9 cellular contexts compared by ENCODE assay signal in genomic region chr17:49691086-49691676, GRCh38. TPM values are rescaled to one million over a fixed set of nuclear protein-coding genes. Genes with fewer than 3 reads are reported as not detected.
DNase-seq lines count a peak whose midpoint lies in the region; ATAC-seq, FAIRE-seq and TF ChIP-seq lines count a peak whose summit lies in the region.
"Had no signal": no experiment of that assay in that cellular context is flagged by ENCODE, and none has a peak within 500 bp of the region (broad histone marks: within the 10 kb centered on the region; RNA-seq: fewer than 3 reads in every experiment).

No MANE protein-coding gene starts in this region.

- intact Hi-C loops in CD4-positive, alpha-beta T cell (cut with DNase I, micrococcal nuclease): loop anchor here in 1 of 2 experiments (5.0 to 10.0 kb wide), 4 partner anchors 76 to 304 kb away; partner anchors contain the start of genes DLX3, NGFR and PHB1
- intact Hi-C loops in prostate gland (cut with DNase I): loop anchor here (2.0 to 5.0 kb wide), 2 partner anchors 14 to 44 kb away; no protein-coding TSS in a partner anchor

- TF ChIP-seq CTCF in CD4-positive, alpha-beta T cell (IDR thresholded peaks at IDR 0.05): no peak
- no peak for TF ChIP-seq CTCF in brain (conservative IDR thresholded peaks at IDR 0.05)
- no peak for TF ChIP-seq CTCF in right atrium auricular region (IDR thresholded peaks at IDR 0.05)
- TF ChIP-seq CTCF in prostate gland (IDR thresholded peaks at IDR 0.05): no peak

- H3K36me3 ChIP-seq in right atrium auricular region (no peaks in the 10 kb centered on the region), prostate gland (no peaks in the 10 kb centered on the region)

- FAIRE-seq in GM19239 (lab: Jason Lieb, UNC): no peak

- CTCF ChIA-PET in CD4-positive, alpha-beta T cell (lab: Charles Lee): interaction anchor here (1.4 kb wide), 1 partner anchor 121 kb away, joined by 5 read pairs; no protein-coding TSS in a partner anchor

- POLR2A ChIA-PET in CD4-positive, alpha-beta T cell (lab: Charles Lee): interaction anchor here (0.8 to 1.2 kb wide), 3 partner anchors 14 to 306 kb away, joined by 3 to 4 read pairs (median 4); no protein-coding TSS in a partner anchor

- no peaks in the 10 kb centered on the region for H3K9me3 Mint-ChIP-seq in CD4-positive, alpha-beta T cell
- no peaks in the 10 kb centered on the region for H3K9me3 Mint-ChIP-seq in brain
- H3K9me3 Mint-ChIP-seq: dendritic cell treated with granulocyte-macrophage colony-stimulating factor and Interleukin-4, amounts not matched to agents 40 ng/mL and 50 ng/mL, for 4 days had no signal

- no peak for ATAC-seq in CD4-positive, alpha-beta T cell (ENCODE audit: poor library complexity)

- H3K4me1 Mint-ChIP-seq in CD4-positive, alpha-beta T cell (ENCODE audit: low read depth): peaks cover 62% of the 10 kb centered on the region
- H3K4me1 Mint-ChIP-seq in brain: peaks cover 16% of the 10 kb centered on the region

- no peaks in the 10 kb centered on the region for H3K9me3 ChIP-seq in CD4-positive, alpha-beta T cell (ENCODE audit: control insufficient read depth, low read length)
- H3K9me3 ChIP-seq in right atrium auricular region: no peaks in the 10 kb centered on the region
- no peaks in the 10 kb centered on the region for H3K9me3 ChIP-seq in prostate gland

- H3K4me3 Mint-ChIP-seq in CD4-positive, alpha-beta T cell: no peak overlapping the region
- peak overlapping the region in 1 of 5 experiments; percentile 52 for H3K4me3 Mint-ChIP-seq in brain
- H3K4me3 Mint-ChIP-seq: dendritic cell treated with granulocyte-macrophage colony-stimulating factor and Interleukin-4, amounts not matched to agents 40 ng/mL and 50 ng/mL, for 4 days had no signal

- TF ChIP-seq POLR2A in prostate gland (IDR thresholded peaks at IDR 0.05): no peak

- H3K27me3 Mint-ChIP-seq in CD4-positive, alpha-beta T cell: no peaks in the 10 kb centered on the region
- H3K27me3 Mint-ChIP-seq in brain: peaks cover 38% of the 10 kb centered on the region

- no peak for DNase-seq in CD4-positive, alpha-beta T cell
- DNase-seq in right atrium auricular region (ENCODE audit: low spot score) (peak; percentile 85), prostate gland (ENCODE audit: low spot score) (no peak), GM19239 (ENCODE audit: insufficient read length, low spot score) (no peak), NCI-H1105 (lab: John Stamatoyannopoulos, UW) (no peak), DMS114 treated with DMSO at 0.1 percent for 48 hours (lab: John Stamatoyannopoulos, UW; ENCODE audit: unreplicated experiment) (no peak), NCI-H2107 (lab: John Stamatoyannopoulos, UW) (no peak)

- H3K4me1 ChIP-seq in right atrium auricular region: peaks cover 0 to 44% of the 10 kb centered on the region in 2 donors
- no peaks in the 10 kb centered on the region for H3K4me1 ChIP-seq in prostate gland (replicated peaks)

- no peak overlapping the region for H3K27ac ChIP-seq in CD4-positive, alpha-beta T cell (ENCODE audit: low read depth, low read length)
- H3K27ac ChIP-seq in right atrium auricular region (peak overlapping the region; percentile 76 to 93), prostate gland (peak overlapping the region; percentile 75 to 84)

- no peaks in the 10 kb centered on the region for H3K27me3 ChIP-seq in CD4-positive, alpha-beta T cell (ENCODE audit: control insufficient read depth, insufficient read depth, low read length)
- H3K27me3 ChIP-seq in right atrium auricular region: no peaks in the 10 kb centered on the region
- no peaks in the 10 kb centered on the region for H3K27me3 ChIP-seq in prostate gland (replicated peaks; ENCODE audit: insufficient read depth)

- peaks cover 5% of the 10 kb centered on the region for H3K36me3 Mint-ChIP-seq in CD4-positive, alpha-beta T cell (ENCODE audit: low read depth)
- H3K36me3 Mint-ChIP-seq in brain: no peaks in the 10 kb centered on the region

- H3K27ac Mint-ChIP-seq in CD4-positive, alpha-beta T cell: peak overlapping the region; percentile 39
- peak overlapping the region in 4 of 5 experiments; percentile 2 to 98 (median 36) for H3K27ac Mint-ChIP-seq in brain

- 28% methylated on average over 9 of the region's 9 CpGs for WGBS in prostate gland

- H3K4me3 ChIP-seq in right atrium auricular region: no peak overlapping the region
- no peak overlapping the region for H3K4me3 ChIP-seq in prostate gland

RNA-seq across cellular contexts. Expression of gene SPOP, which starts 13.3 kb away (rescaled TPM):
- total RNA-seq in CD4-positive, alpha-beta T cell: 10 to 100 TPM; 38.7 to 41.5 TPM
- 52.7 TPM for polyA plus RNA-seq in brain (ENCODE audit: insufficient read depth, low read depth, low replicate concordance)
- 10 to 100 TPM; 40.9 to 71.8 TPM for total RNA-seq in right atrium auricular region
- total RNA-seq in prostate gland: 10 to 100 TPM; 80.8 to 93.0 TPM

RNA-seq across cellular contexts. Expression of gene SLC35B1, which starts 16.6 kb away (rescaled TPM):
- 10 to 100 TPM; 44.0 to 46.8 TPM for total RNA-seq in CD4-positive, alpha-beta T cell
- 66.0 TPM for polyA plus RNA-seq in brain (ENCODE audit: insufficient read depth, low read depth, low replicate concordance)
- total RNA-seq in right atrium auricular region: 10 to 100 TPM; 54.1 to 83.6 TPM
- 10 to 100 TPM; 31.0 to 81.0 TPM for total RNA-seq in prostate gland
